In the genomic region with DNA sequence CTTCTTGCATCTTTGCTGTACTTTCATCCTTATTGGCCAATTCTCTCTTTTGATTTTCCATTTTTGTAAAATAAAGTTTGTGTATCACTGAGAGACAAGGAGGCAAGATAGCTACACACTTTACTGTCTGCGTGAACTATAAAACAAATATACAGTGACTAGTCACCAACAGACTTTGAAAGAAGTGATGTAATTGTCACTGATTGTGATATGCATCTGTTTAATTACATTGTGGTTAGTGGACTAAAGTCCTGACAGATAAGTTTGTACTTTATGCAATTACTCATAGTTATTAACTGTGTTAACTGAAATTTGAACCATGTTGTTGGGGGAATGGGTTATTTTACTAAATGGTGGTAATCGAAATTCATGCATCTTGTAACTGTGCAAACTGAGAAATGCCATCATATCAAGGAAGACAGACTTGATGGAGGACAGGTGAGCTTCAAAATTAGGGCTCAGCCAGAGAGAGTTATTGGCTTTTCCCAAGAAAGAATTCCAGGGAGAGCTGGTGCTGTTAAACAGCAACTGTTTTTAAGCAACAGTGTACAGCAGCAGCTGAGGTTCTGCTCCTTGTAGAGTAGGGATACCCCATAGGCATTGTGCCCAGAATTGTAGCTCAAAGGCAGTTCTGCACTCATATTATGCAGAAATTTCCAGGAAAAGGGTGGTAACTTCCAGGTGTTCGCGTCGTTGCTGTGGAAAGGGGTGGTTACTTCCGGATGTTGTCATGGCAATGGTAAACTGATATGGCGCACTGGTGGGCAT, we compare ENCODE assay signal across 2 cellular contexts.
TF ChIP-seq lines count a peak whose summit lies in the region.

No MANE protein-coding gene starts in this region.

TF ChIP-seq in IMR-90, 13 proteins besides CTCF, POLR2A, EP300 and RAD21:
- TF ChIP-seq FOS (IDR thresholded peaks at IDR 0.05; ENCODE audit: low read depth, low read length) (no peak; the same call in 1 of the 2 replicates), ELK1 (IDR thresholded peaks at IDR 0.05; ENCODE audit: borderline replicate concordance, low read depth, low read length) (no peak), CEBPB (IDR thresholded peaks at IDR 0.05; ENCODE audit: low read depth, low read length) (peak; percentile 58), NFE2L2 (IDR thresholded peaks at IDR 0.05; ENCODE audit: low read depth, low read length) (no peak), MAZ (IDR thresholded peaks at IDR 0.05; ENCODE audit: borderline replicate concordance, low read depth, low read length) (no peak), MAFK (IDR thresholded peaks at IDR 0.05; ENCODE audit: low read depth, low read length) (no peak)

TF ChIP-seq in K562, 482 proteins besides CTCF, POLR2A, EP300 and RAD21 (continues in another document):
- TF ChIP-seq ESRRA (IDR thresholded peaks at IDR 0.05; ENCODE audit: borderline replicate concordance, low read depth) (peak; percentile 80; the same call in 1 of the 2 replicates), NFRKB (IDR thresholded peaks at IDR 0.05; ENCODE audit: low read depth) (peak; percentile 7; the same call in 1 of the 2 replicates), HDAC2 (IDR thresholded peaks at IDR 0.05) (peak; percentile 59; the same call in 1 of the 2 replicates), POLR2H (tag; IDR thresholded peaks at IDR 0.05; ENCODE audit: low read depth) (peak; percentile 52; the same call in 1 of the 2 replicates), FOXJ2 (tag; IDR thresholded peaks at IDR 0.05) (peak; percentile 65; the same call in 1 of the 2 replicates), GABPB1 (CRISPR knock-in tag; IDR thresholded peaks at IDR 0.05) (peak; percentile 17; the same call in 1 of the 2 replicates), RAD51 (IDR thresholded peaks at IDR 0.05; ENCODE audit: borderline replicate concordance, low read depth) (0 out of 2 replicates have a peak, but pooled peaks have one; percentile 9), ETV5 (CRISPR knock-in tag; IDR thresholded peaks at IDR 0.05; ENCODE audit: low read depth) (peak; percentile 61), ATF3 (IDR thresholded peaks at IDR 0.05) (peak; percentile 93), ATF3 (CRISPR knock-in tag; conservative IDR thresholded peaks at IDR 0.05) (no peak; the same call in 1 of the 2 replicates), RCOR1 (IDR thresholded peaks at IDR 0.05; ENCODE audit: borderline replicate concordance in 1 of 2, low read depth in 2 of 2, low read length in 2 of 2) (peak in 1 of 2 experiments; percentile 68; a peak in 2 of 4 replicates), TBL1XR1 (IDR thresholded peaks at IDR 0.05; ENCODE audit: low read length in 2 of 2) (peak in 1 of 2 experiments; percentile 57; a peak in 1 of 4 replicates), XRCC3 (IDR thresholded peaks at IDR 0.05) (no peak), BRF1 (IDR thresholded peaks at IDR 0.05; ENCODE audit: borderline replicate concordance, extremely low read depth, insufficient read length) (no peak), THRA (IDR thresholded peaks at IDR 0.05) (no peak), EP400 (IDR thresholded peaks at IDR 0.05) (0 out of 2 replicates have a peak, but pooled peaks have one; percentile 22), CTBP1 (IDR thresholded peaks at IDR 0.05; ENCODE audit: borderline replicate concordance) (peak; percentile 57; the same call in 1 of the 2 replicates), FOXK2 (conservative IDR thresholded peaks at IDR 0.05 in 1 of 2, IDR thresholded peaks at IDR 0.05 in 1 of 2; ENCODE audit: low read depth in 2 of 2) (no peak), FOSL1 (tag; conservative IDR thresholded peaks at IDR 0.05) (peak; percentile 89), ELF1 (tag; IDR thresholded peaks at IDR 0.05) (peak; percentile 71), CBFA2T3 (IDR thresholded peaks at IDR 0.05) (peak; percentile 35), GATA2 (CRISPR knock-in tag; IDR thresholded peaks at IDR 0.05) (peak; percentile 68), KAT2B (IDR thresholded peaks at IDR 0.05; ENCODE audit: low read depth, low read length) (no peak), DPF2 (IDR thresholded peaks at IDR 0.05) (peak; percentile 90), ZEB2 (IDR thresholded peaks at IDR 0.05) (peak; percentile 78), CREM (IDR thresholded peaks at IDR 0.05; ENCODE audit: low read depth) (no peak), AFF1 (IDR thresholded peaks at IDR 0.05; ENCODE audit: low read depth in 1 of 2, partially characterized antibody in 2 of 2) (peak in 1 of 2 experiments; percentile 86), JUN (IDR thresholded peaks at IDR 0.05; ENCODE audit: borderline replicate concordance, low read depth, low read length) (peak; percentile 66), JUN (CRISPR knock-in tag; IDR thresholded peaks at IDR 0.05; ENCODE audit: borderline replicate concordance) (no peak), FOXM1 (IDR thresholded peaks at IDR 0.05; ENCODE audit: low read depth) (0 out of 2 replicates have a peak, but pooled peaks have one; percentile 10), FOXM1 (CRISPR knock-in tag; IDR thresholded peaks at IDR 0.05; ENCODE audit: low read depth) (no peak), MEIS2 (IDR thresholded peaks at IDR 0.05; ENCODE audit: partially characterized antibody) (peak; percentile 89), HES1 (IDR thresholded peaks at IDR 0.05; ENCODE audit: low read depth) (peak; percentile 76), FOXK1 (CRISPR knock-in tag; IDR thresholded peaks at IDR 0.05; ENCODE audit: borderline replicate concordance) (no peak), NFE2 (IDR thresholded peaks at IDR 0.05; ENCODE audit: low read depth) (peak; percentile 63)
- TF ChIP-seq, protein P1, sequence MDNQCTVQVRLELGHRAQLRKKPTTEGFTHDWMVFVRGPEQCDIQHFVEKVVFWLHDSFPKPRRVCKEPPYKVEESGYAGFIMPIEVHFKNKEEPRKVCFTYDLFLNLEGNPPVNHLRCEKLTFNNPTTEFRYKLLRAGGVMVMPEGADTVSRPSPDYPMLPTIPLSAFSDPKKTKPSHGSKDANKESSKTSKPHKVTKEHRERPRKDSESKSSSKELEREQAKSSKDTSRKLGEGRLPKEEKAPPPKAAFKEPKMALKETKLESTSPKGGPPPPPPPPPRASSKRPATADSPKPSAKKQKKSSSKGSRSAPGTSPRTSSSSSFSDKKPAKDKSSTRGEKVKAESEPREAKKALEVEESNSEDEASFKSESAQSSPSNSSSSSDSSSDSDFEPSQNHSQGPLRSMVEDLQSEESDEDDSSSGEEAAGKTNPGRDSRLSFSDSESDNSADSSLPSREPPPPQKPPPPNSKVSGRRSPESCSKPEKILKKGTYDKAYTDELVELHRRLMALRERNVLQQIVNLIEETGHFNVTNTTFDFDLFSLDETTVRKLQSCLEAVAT (IDR thresholded peaks at IDR 0.05) = peak in 1 of 2 experiments; percentile 67; a peak in 1 of 4 replicates
- TF ChIP-seq, protein P2, sequence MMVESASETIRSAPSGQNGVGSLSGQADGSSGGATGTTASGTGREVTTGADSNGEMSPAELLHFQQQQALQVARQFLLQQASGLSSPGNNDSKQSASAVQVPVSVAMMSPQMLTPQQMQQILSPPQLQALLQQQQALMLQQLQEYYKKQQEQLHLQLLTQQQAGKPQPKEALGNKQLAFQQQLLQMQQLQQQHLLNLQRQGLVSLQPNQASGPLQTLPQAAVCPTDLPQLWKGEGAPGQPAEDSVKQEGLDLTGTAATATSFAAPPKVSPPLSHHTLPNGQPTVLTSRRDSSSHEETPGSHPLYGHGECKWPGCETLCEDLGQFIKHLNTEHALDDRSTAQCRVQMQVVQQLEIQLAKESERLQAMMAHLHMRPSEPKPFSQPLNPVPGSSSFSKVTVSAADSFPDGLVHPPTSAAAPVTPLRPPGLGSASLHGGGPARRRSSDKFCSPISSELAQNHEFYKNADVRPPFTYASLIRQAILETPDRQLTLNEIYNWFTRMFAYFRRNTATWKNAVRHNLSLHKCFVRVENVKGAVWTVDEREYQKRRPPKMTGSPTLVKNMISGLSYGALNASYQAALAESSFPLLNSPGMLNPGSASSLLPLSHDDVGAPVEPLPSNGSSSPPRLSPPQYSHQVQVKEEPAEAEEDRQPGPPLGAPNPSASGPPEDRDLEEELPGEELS (CRISPR knock-in tag; IDR thresholded peaks at IDR 0.05; ENCODE audit: borderline replicate concordance) = no peak
- TF ChIP-seq, protein P3, sequence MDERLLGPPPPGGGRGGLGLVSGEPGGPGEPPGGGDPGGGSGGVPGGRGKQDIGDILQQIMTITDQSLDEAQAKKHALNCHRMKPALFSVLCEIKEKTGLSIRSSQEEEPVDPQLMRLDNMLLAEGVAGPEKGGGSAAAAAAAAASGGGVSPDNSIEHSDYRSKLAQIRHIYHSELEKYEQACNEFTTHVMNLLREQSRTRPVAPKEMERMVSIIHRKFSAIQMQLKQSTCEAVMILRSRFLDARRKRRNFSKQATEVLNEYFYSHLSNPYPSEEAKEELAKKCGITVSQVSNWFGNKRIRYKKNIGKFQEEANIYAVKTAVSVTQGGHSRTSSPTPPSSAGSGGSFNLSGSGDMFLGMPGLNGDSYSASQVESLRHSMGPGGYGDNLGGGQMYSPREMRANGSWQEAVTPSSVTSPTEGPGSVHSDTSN (CRISPR knock-in tag; IDR thresholded peaks at IDR 0.05; ENCODE audit: low read depth) = no peak
- TF ChIP-seq, protein P3 (tag; conservative IDR thresholded peaks at IDR 0.05; ENCODE audit: low read depth) = peak; percentile 52; the same call in 1 of the 2 replicates
- TF ChIP-seq, protein P4, sequence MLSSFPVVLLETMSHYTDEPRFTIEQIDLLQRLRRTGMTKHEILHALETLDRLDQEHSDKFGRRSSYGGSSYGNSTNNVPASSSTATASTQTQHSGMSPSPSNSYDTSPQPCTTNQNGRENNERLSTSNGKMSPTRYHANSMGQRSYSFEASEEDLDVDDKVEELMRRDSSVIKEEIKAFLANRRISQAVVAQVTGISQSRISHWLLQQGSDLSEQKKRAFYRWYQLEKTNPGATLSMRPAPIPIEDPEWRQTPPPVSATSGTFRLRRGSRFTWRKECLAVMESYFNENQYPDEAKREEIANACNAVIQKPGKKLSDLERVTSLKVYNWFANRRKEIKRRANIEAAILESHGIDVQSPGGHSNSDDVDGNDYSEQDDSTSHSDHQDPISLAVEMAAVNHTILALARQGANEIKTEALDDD (IDR thresholded peaks at IDR 0.05) = peak; percentile 98
- TF ChIP-seq, protein P5, sequence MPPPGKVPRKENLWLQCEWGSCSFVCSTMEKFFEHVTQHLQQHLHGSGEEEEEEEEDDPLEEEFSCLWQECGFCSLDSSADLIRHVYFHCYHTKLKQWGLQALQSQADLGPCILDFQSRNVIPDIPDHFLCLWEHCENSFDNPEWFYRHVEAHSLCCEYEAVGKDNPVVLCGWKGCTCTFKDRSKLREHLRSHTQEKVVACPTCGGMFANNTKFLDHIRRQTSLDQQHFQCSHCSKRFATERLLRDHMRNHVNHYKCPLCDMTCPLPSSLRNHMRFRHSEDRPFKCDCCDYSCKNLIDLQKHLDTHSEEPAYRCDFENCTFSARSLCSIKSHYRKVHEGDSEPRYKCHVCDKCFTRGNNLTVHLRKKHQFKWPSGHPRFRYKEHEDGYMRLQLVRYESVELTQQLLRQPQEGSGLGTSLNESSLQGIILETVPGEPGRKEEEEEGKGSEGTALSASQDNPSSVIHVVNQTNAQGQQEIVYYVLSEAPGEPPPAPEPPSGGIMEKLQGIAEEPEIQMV (tag; conservative IDR thresholded peaks at IDR 0.05; ENCODE audit: low read depth) = 0 out of 2 replicates have a peak, but pooled peaks have one; percentile 7
